Comparison of ENCODE assay signal across 9 cellular contexts in the genomic region with DNA sequence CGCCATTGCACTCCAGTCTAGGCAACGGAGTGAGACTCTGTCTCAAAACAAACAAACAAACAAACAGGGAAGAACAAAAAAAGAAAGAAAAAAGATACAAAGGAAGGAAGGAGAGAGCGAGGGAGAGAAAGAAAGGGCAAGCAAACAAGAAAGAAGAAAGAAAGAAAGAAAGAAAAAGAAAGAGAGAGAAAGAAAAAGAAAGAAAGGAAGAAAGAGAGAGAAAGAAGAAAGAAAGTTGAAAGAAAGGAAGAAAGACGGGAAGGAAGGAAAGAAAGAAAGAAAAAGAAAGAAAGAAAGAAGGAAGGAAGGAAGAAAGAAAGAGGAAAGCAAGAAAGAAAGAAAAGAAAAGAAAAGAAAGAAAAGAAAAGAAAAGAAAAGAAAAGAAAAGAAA. TPM values are rescaled to one million over a fixed set of nuclear protein-coding genes. Genes with fewer than 3 reads are reported as not detected.
A peak's percentile ranks its signal among the peaks of the same experiment; 100 is the strongest.
DNase-seq lines count a peak whose midpoint lies in the region; ATAC-seq and TF ChIP-seq lines count a peak whose summit lies in the region.
"Had no signal": no experiment of that assay in that cellular context is flagged by ENCODE, and none has a peak within 500 bp of the region (broad histone marks: within the 10 kb centered on the region; RNA-seq: fewer than 3 reads in every experiment).

No MANE protein-coding gene starts in this region.

- peak overlapping the region; percentile 93 for H2AFZ ChIP-seq in GM23338

- H3K4me3 Mint-ChIP-seq in GM23338 (peak overlapping the region; percentile 76), naive B cell (peak overlapping the region; percentile 55 to 85 (median 74))
- H3K4me3 Mint-ChIP-seq in activated naive CD8-positive, alpha-beta T cell treated with anti-CD3 and anti-CD28 coated beads for 36 hours = peak overlapping the region; percentile 70

- H3K27me3 Mint-ChIP-seq in GM23338 (ENCODE audit: insufficient read depth, low read depth, poor library complexity) = peaks cover 4% of the 10 kb centered on the region
- H3K27me3 Mint-ChIP-seq in activated naive CD8-positive, alpha-beta T cell treated with anti-CD3 and anti-CD28 coated beads for 36 hours = peaks cover 60% of the 10 kb centered on the region
- peaks cover 60 to 79% (median 65%) of the 10 kb centered on the region in 3 donors for H3K27me3 Mint-ChIP-seq in naive B cell

- H3K9me3 Mint-ChIP-seq in GM23338 = peaks cover 22% of the 10 kb centered on the region
- peaks cover 3% of the 10 kb centered on the region for H3K9me3 Mint-ChIP-seq in activated naive CD8-positive, alpha-beta T cell treated with anti-CD3 and anti-CD28 coated beads for 36 hours
- peaks cover 10 to 31% (median 14%) of the 10 kb centered on the region in 7 donors for H3K9me3 Mint-ChIP-seq in naive B cell

- no peak for DNase-seq in GM23338 (ENCODE audit: low spot score)
- DNase-seq in activated naive CD8-positive, alpha-beta T cell treated with anti-CD3 and anti-CD28 coated beads for 36 hours = no peak
- DNase-seq in naive B cell = no peak
- DNase-seq in HT-29 (ENCODE audit: low spot score) = no peak
- no peak for DNase-seq in DMS 273 (lab: John Stamatoyannopoulos, UW; ENCODE audit: unreplicated experiment)
- DNase-seq in NCI-H2081 treated with DMSO at 0.1 percent for 48 hours (lab: John Stamatoyannopoulos, UW) = no peak
- no peak for DNase-seq in NK-92 treated with Interleukin-12 subunit alpha and Interleukin-12 subunit beta, amount 100 ng/mL, for 24 hours (lab: John Stamatoyannopoulos, UW)
- DNase-seq: GOT3 had no signal

- H3K36me3 Mint-ChIP-seq in GM23338 (ENCODE audit: low read depth) = peaks cover 22% of the 10 kb centered on the region
- no peaks in the 10 kb centered on the region for H3K36me3 Mint-ChIP-seq in activated naive CD8-positive, alpha-beta T cell treated with anti-CD3 and anti-CD28 coated beads for 36 hours
- H3K36me3 Mint-ChIP-seq in naive B cell = peaks cover 8 to 11% of the 10 kb centered on the region in 2 donors

- ATAC-seq in GM23338 (no peak), naive B cell (ENCODE audit: low read depth in 2 of 2) (no peak)

- peak overlapping the region; percentile 84; the same call in 1 of the 2 replicates for H3K27ac Mint-ChIP-seq in GM23338
- no peak overlapping the region for H3K27ac Mint-ChIP-seq in activated naive CD8-positive, alpha-beta T cell treated with anti-CD3 and anti-CD28 coated beads for 36 hours
- H3K27ac Mint-ChIP-seq in naive B cell = peak overlapping the region in 1 of 6 donors; percentile 91

- H3K27ac ChIP-seq in 22Rv1 (peak overlapping the region; percentile 19; the same call in 1 of the 2 replicates), GM23338 (ENCODE audit: low read depth) (no peak overlapping the region)

- 0 out of 2 replicates have a peak, but pooled peaks cover 3% of the 10 kb centered on the region for H3K4me1 ChIP-seq in GM23338 (ENCODE audit: insufficient read depth)

- peak overlapping the region; percentile 70 for H3K4me3 ChIP-seq in GM23338

- H4K20me1 ChIP-seq in GM23338 (replicated peaks; ENCODE audit: insufficient read depth) = no peaks in the 10 kb centered on the region

- H3K36me3 ChIP-seq in GM23338 (ENCODE audit: insufficient read depth) = no peaks in the 10 kb centered on the region

- no peaks in the 10 kb centered on the region for H3F3A ChIP-seq in GM23338 (replicated peaks; ENCODE audit: low read depth)

- peaks cover 3% of the 10 kb centered on the region; the same call in 1 of the 2 replicates for H3K9me2 ChIP-seq in GM23338 (ENCODE audit: insufficient read depth)

- H3K4me1 Mint-ChIP-seq in GM23338 (peaks cover 7% of the 10 kb centered on the region), naive B cell (peaks cover 11 to 14% (median 14%) of the 10 kb centered on the region in 3 donors)
- H3K4me1 Mint-ChIP-seq in activated naive CD8-positive, alpha-beta T cell treated with anti-CD3 and anti-CD28 coated beads for 36 hours = peaks cover 6% of the 10 kb centered on the region

- no peaks in the 10 kb centered on the region for H3K79me2 ChIP-seq in GM23338 (replicated peaks; ENCODE audit: insufficient read depth)

- no peaks in the 10 kb centered on the region for H3K27me3 ChIP-seq in GM23338 (ENCODE audit: insufficient read depth)

- TF ChIP-seq CTCF in 22Rv1 (IDR thresholded peaks at IDR 0.05) = no peak
- no peak for TF ChIP-seq CTCF in GM23338 (conservative IDR thresholded peaks at IDR 0.05; ENCODE audit: low read depth in 2 of 2)

- H3K4me2 ChIP-seq in GM23338 = peak overlapping the region; percentile 68

TF ChIP-seq in GM23338, 12 proteins besides CTCF, POLR2A, EP300 and RAD21 (continues in another document):
- TF ChIP-seq, protein P1, sequence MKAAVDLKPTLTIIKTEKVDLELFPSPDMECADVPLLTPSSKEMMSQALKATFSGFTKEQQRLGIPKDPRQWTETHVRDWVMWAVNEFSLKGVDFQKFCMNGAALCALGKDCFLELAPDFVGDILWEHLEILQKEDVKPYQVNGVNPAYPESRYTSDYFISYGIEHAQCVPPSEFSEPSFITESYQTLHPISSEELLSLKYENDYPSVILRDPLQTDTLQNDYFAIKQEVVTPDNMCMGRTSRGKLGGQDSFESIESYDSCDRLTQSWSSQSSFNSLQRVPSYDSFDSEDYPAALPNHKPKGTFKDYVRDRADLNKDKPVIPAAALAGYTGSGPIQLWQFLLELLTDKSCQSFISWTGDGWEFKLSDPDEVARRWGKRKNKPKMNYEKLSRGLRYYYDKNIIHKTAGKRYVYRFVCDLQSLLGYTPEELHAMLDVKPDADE (IDR thresholded peaks at IDR 0.05) = no peak
- TF ChIP-seq NANOG (IDR thresholded peaks at IDR 0.05; ENCODE audit: borderline replicate concordance) (no peak), POLR2AphosphoS5 (IDR thresholded peaks at IDR 0.05; ENCODE audit: low read depth) (no peak), CREB1 (CRISPR knock-in tag; IDR thresholded peaks at IDR 0.05; ENCODE audit: low read depth) (no peak), STAT1 (IDR thresholded peaks at IDR 0.05; ENCODE audit: unreplicated experiment) (no peak), EZH2phosphoT487 (IDR thresholded peaks at IDR 0.05; ENCODE audit: unreplicated experiment) (no peak), EZH2 (IDR thresholded peaks at IDR 0.05; ENCODE audit: low read depth, unreplicated experiment) (no peak), ZNF331 (CRISPR knock-in tag; IDR thresholded peaks at IDR 0.05; ENCODE audit: low read depth) (no peak), JUNB (IDR thresholded peaks at IDR 0.05; ENCODE audit: unreplicated experiment) (no peak)
- TF ChIP-seq, protein P2, sequence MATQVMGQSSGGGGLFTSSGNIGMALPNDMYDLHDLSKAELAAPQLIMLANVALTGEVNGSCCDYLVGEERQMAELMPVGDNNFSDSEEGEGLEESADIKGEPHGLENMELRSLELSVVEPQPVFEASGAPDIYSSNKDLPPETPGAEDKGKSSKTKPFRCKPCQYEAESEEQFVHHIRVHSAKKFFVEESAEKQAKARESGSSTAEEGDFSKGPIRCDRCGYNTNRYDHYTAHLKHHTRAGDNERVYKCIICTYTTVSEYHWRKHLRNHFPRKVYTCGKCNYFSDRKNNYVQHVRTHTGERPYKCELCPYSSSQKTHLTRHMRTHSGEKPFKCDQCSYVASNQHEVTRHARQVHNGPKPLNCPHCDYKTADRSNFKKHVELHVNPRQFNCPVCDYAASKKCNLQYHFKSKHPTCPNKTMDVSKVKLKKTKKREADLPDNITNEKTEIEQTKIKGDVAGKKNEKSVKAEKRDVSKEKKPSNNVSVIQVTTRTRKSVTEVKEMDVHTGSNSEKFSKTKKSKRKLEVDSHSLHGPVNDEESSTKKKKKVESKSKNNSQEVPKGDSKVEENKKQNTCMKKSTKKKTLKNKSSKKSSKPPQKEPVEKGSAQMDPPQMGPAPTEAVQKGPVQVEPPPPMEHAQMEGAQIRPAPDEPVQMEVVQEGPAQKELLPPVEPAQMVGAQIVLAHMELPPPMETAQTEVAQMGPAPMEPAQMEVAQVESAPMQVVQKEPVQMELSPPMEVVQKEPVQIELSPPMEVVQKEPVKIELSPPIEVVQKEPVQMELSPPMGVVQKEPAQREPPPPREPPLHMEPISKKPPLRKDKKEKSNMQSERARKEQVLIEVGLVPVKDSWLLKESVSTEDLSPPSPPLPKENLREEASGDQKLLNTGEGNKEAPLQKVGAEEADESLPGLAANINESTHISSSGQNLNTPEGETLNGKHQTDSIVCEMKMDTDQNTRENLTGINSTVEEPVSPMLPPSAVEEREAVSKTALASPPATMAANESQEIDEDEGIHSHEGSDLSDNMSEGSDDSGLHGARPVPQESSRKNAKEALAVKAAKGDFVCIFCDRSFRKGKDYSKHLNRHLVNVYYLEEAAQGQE (IDR thresholded peaks at IDR 0.05; ENCODE audit: unreplicated experiment) = no peak

RNA-seq across cellular contexts. Expression of a gene that starts 13.1 kb away (rescaled TPM):
- not detected in 2 replicates for total RNA-seq in GM23338 (2014; rRNA removed; shearing (Covaris generic))
- not detected in 2 replicates for polyA plus RNA-seq in GM23338 (2016; fragmentation: Nextera tagmentation; extraction: Ambion mirVana)
- total RNA-seq in activated naive CD8-positive, alpha-beta T cell treated with anti-CD3 and anti-CD28 coated beads for 36 hours = not detected
- under 1 TPM in 2 of 6 donors, not detected in 4; 0.18 to 0.22 TPM for polyA plus RNA-seq in naive B cell (ENCODE audit: low read depth in 6 of 6)
- 0.16 TPM in 1 of 2 replicates, not detected in the other for total RNA-seq in HT-29 (2014; rRNA removed; shearing (Covaris generic))

RNA-seq across cellular contexts. Expression of a gene that starts 50.0 kb away (rescaled TPM):
- total RNA-seq in GM23338 (2014; rRNA removed; shearing (Covaris generic)) = 10.6 and 13.8 TPM in 2 replicates
- polyA plus RNA-seq in GM23338 (2016; fragmentation: Nextera tagmentation; extraction: Ambion mirVana) = 4.7 and 5.8 TPM in 2 replicates
- 1 to 10 TPM; 7.7 to 8.4 TPM for total RNA-seq in activated naive CD8-positive, alpha-beta T cell treated with anti-CD3 and anti-CD28 coated beads for 36 hours
- polyA plus RNA-seq in naive B cell (ENCODE audit: low read depth in 6 of 6) = 1 to 10 TPM; 1.3 to 5.0 (median 3.8) TPM
- 2.0 and 2.1 TPM in 2 replicates for total RNA-seq in HT-29 (2014; rRNA removed; shearing (Covaris generic))

RNA-seq across cellular contexts. Expression of a gene that starts 50.3 kb away (rescaled TPM):
- 25.5 and 27.8 TPM in 2 replicates for total RNA-seq in GM23338 (2014; rRNA removed; shearing (Covaris generic))
- 55.5 and 59.0 TPM in 2 replicates for polyA plus RNA-seq in GM23338 (2016; fragmentation: Nextera tagmentation; extraction: Ambion mirVana)
- total RNA-seq in activated naive CD8-positive, alpha-beta T cell treated with anti-CD3 and anti-CD28 coated beads for 36 hours = 10 to 100 TPM; 17.3 to 19.4 TPM
- polyA plus RNA-seq in naive B cell (ENCODE audit: low read depth in 6 of 6) = 10 to 100 TPM in 5 of 6 donors, 1 to 10 TPM in 1; 9.2 to 15.0 (median 12.5) TPM
- 7.4 and 10.4 TPM in 2 replicates for total RNA-seq in HT-29 (2014; rRNA removed; shearing (Covaris generic))
